11 cellular contexts compared by ENCODE assay signal in the genomic region with DNA sequence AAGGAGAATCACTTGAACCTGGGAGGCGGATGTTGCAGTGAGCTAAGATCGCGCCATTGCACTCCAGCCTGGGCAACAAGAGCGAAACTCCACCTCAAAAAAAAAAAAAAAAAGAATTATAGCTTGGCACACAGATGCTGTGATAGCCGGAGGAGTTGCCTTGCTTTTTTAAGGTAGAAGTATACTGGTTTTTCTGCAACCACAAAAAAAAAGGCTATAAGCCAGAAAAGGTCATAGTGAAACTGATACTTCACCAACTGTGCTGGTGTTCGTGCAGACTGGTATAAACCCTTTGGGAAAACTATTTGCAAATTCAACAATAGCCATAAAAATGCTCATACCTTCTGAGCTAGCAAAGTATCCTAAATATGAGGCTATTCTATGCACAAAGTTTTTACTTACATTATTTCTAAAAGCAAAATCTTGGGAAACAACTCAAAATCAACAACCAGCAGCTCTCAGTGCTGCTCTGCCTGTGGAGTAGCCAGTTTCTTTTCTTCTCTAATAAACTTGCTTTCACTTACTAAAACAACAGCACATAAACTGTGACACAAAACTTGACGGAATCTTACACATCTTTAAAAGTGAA. TPM values are rescaled to one million over a fixed set of nuclear protein-coding genes. Genes with fewer than 3 reads are reported as not detected.
DNase-seq lines count a peak whose midpoint lies in the region; ATAC-seq, FAIRE-seq and TF ChIP-seq lines count a peak whose summit lies in the region.
"Had no signal": no experiment of that assay in that cellular context is flagged by ENCODE, and none has a peak within 500 bp of the region (broad histone marks: within the 10 kb centered on the region; RNA-seq: fewer than 3 reads in every experiment).

No MANE protein-coding gene starts in this region.

- no peaks in the 10 kb centered on the region for H3K36me3 ChIP-seq in right atrium auricular region
- no peaks in the 10 kb centered on the region for H3K36me3 ChIP-seq in transverse colon
- no peaks in the 10 kb centered on the region for H3K36me3 ChIP-seq in kidney (ENCODE audit: control insufficient read depth in 1 of 2, insufficient read depth in 2 of 2, low read length in 2 of 2)

- FAIRE-seq in kidney (lab: Jason Lieb, UNC), result no peak

- H3K4me3 Mint-ChIP-seq in activated naive CD8-positive, alpha-beta T cell treated with anti-CD3 and anti-CD28 coated beads, Interleukin-2, amount 50 U/mL, for 24 hours, result peak overlapping the region; percentile 54

- no peak for DNase-seq in left cardiac atrium
- DNase-seq in right atrium auricular region (ENCODE audit: low spot score), result no peak
- DNase-seq in activated naive CD8-positive, alpha-beta T cell treated with anti-CD3 and anti-CD28 coated beads, Interleukin-2, amount 50 U/mL, for 24 hours, result no peak
- no peak for DNase-seq in transverse colon
- DNase-seq in NCI-H774 (lab: John Stamatoyannopoulos, UW), result no peak
- DNase-seq in A172 (ENCODE audit: low spot score), result no peak
- DNase-seq in kidney, result no peak
- DNase-seq: DMS153, dorsolateral prefrontal cortex had no signal

- TF ChIP-seq CTCF in right atrium auricular region (IDR thresholded peaks at IDR 0.05) (no peak), transverse colon (IDR thresholded peaks at IDR 0.05) (no peak), kidney (IDR thresholded peaks at IDR 0.05; ENCODE audit: borderline replicate concordance, extremely low read depth, insufficient read depth) (no peak)

- ATAC-seq in left cardiac atrium (peak; percentile 20 to 29), HG03139 (IDR thresholded peaks at IDR 0.05; ENCODE audit: unreplicated experiment) (peak; percentile 50)
- ATAC-seq in activated naive CD8-positive, alpha-beta T cell treated with anti-CD3 and anti-CD28 coated beads, Interleukin-2, amount 50 U/mL, for 24 hours, result peak; percentile 82
- ATAC-seq: Panc1 had no signal

- in situ Hi-C loops in transverse colon (cut with MboI; ENCODE audit: low pct_ligation_motif_present in 1 of 4, low pct_unique_long_range_greater_than_20kb in 1 of 4, low sequenced_read_pairs in 3 of 4), result no loop called here

- H3K27me3 Mint-ChIP-seq in activated naive CD8-positive, alpha-beta T cell treated with anti-CD3 and anti-CD28 coated beads, Interleukin-2, amount 50 U/mL, for 24 hours, result no peaks in the 10 kb centered on the region

- no peaks in the 10 kb centered on the region for H3K9me3 Mint-ChIP-seq in activated naive CD8-positive, alpha-beta T cell treated with anti-CD3 and anti-CD28 coated beads, Interleukin-2, amount 50 U/mL, for 24 hours

- WGBS in transverse colon (ENCODE audit: low coverage in 1 of 2), 2 donors, result 43 to 58% methylated on average over 5 to 7 of the region's 7 CpGs

- H3K4me1 ChIP-seq in right atrium auricular region (peaks cover 0 to 50% of the 10 kb centered on the region in 2 donors), transverse colon (peaks cover 13 to 71% (median 37%) of the 10 kb centered on the region in 4 donors), kidney (ENCODE audit: control insufficient read depth in 1 of 2, insufficient read depth in 1 of 2, low read depth in 1 of 2, low read length in 2 of 2) (peaks cover 17 to 39% of the 10 kb centered on the region in 2 donors)

- no peaks in the 10 kb centered on the region for H3K27me3 ChIP-seq in right atrium auricular region
- no peaks in the 10 kb centered on the region for H3K27me3 ChIP-seq in transverse colon
- H3K27me3 ChIP-seq: dorsolateral prefrontal cortex had no signal

- H3K9me3 ChIP-seq in right atrium auricular region (no peaks in the 10 kb centered on the region), transverse colon (no peaks in the 10 kb centered on the region), kidney (ENCODE audit: control insufficient read depth in 1 of 2, low read length in 2 of 2) (no peaks in the 10 kb centered on the region)

- TF ChIP-seq POLR2A in transverse colon (IDR thresholded peaks at IDR 0.05), result no peak

- intact Hi-C loops in left cardiac atrium (cut with DNase I) (no loop called here), transverse colon (cut with DNase I; ENCODE audit: low total_unique reads) (no loop called here), kidney (cut with DNase I) (no loop called here)

- peaks cover 3% of the 10 kb centered on the region for H3K36me3 Mint-ChIP-seq in activated naive CD8-positive, alpha-beta T cell treated with anti-CD3 and anti-CD28 coated beads, Interleukin-2, amount 50 U/mL, for 24 hours (ENCODE audit: low read depth)

- no peak for TF ChIP-seq EP300 in transverse colon (IDR thresholded peaks at IDR 0.05; ENCODE audit: low read depth)

- H3K27ac Mint-ChIP-seq in activated naive CD8-positive, alpha-beta T cell treated with anti-CD3 and anti-CD28 coated beads, Interleukin-2, amount 50 U/mL, for 24 hours, result peak overlapping the region; percentile 24

- no peak overlapping the region for H3K9ac ChIP-seq in kidney (ENCODE audit: low read length in 2 of 2)

- H3K4me1 Mint-ChIP-seq in activated naive CD8-positive, alpha-beta T cell treated with anti-CD3 and anti-CD28 coated beads, Interleukin-2, amount 50 U/mL, for 24 hours, result peaks cover 56% of the 10 kb centered on the region

- H3K27ac ChIP-seq in right atrium auricular region (no peak overlapping the region), transverse colon (peak overlapping the region in 3 of 4 donors; percentile 30 to 52 (median 37)), kidney (ENCODE audit: low read depth in 2 of 2, low read length in 2 of 2) (peak overlapping the region in 1 of 2 donors; percentile 38)
- H3K27ac ChIP-seq: dorsolateral prefrontal cortex had no signal

- H3K4me3 ChIP-seq in right atrium auricular region (no peak overlapping the region), transverse colon (peak overlapping the region in 1 of 4 donors; percentile 16), kidney (ENCODE audit: low read length in 2 of 2) (peak overlapping the region in 1 of 2 donors; percentile 26)

RNA-seq across cellular contexts. Expression of gene B4GALT5, which starts 44.0 kb away (rescaled TPM):
- 10 to 100 TPM; 24.1 to 32.6 TPM for total RNA-seq in left cardiac atrium
- 10 to 100 TPM; 17.7 to 24.4 TPM for total RNA-seq in right atrium auricular region
- total RNA-seq in transverse colon, result 10 to 100 TPM; 22.3 to 43.2 (median 29.4) TPM
- total RNA-seq in A172 (2014; rRNA removed; shearing (Covaris generic)), result 40.0 and 44.1 TPM in 2 replicates
- 73.3 TPM for total RNA-seq in kidney
- 21.4 TPM for polyA plus RNA-seq in kidney (ENCODE audit: insufficient read depth, low read depth, low replicate concordance)

Comparison
In these comparisons a context has a peak if more than half of its experiments do, and no peak if none do; other contexts are left out.
1. ATAC-seq: peak in every context shown above with its lines; median percentile 82 in activated naive CD8-positive, alpha-beta T cell treated with anti-CD3 and anti-CD28 coated beads, Interleukin-2, amount 50 U/mL, for 24 hours; 50 in HG03139; 24 in left cardiac atrium.
2. H3K27ac ChIP-seq: peak in transverse colon (3 of 4); none in right atrium auricular region (0 of 2).